In the genomic region with DNA sequence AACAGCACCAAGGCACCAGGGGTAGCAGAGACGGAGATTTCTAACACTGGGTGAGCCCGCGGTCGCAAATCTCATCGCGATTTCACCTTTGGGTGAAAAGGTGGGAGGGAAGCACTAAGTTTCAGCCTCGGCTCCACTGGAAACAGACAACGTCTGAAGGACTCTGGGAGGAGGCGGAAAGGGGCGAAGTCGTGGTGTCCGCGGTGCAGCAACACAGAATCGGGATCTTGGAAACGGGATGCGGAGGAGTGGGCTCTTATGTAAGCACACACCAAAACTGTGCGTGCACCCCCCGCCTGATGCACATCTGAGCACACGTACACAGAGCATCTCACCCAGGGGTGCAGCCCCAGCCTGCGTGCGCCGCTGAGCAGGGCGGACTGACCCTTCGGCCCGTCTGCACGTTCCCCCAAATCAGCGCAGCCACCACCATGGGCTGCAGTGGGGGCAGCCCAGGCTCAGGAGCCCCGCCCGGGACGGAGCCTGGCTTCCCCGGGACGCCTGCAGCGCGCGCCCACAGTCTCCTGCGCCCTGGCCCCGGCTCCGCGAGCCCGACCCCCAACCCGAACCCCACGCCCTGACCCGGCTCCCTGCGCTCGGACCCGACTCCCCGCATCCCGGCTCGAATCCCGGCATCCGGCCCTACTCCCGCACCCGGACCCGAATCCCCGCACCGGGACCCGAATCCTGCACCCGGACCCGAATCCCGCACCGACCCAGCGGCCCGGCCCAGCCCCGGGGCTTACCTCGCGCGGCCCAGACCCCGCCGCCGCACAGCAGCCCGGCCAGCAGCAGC, we compare ENCODE assay signal across 8 cellular contexts. TPM values are rescaled to one million over a fixed set of nuclear protein-coding genes. Genes with fewer than 3 reads are reported as not detected.
DNase-seq lines count a peak whose midpoint lies in the region; FAIRE-seq and TF ChIP-seq lines count a peak whose summit lies in the region.

No MANE protein-coding gene starts in this region.

- no peaks in the 10 kb centered on the region for H3K9me2 ChIP-seq in GM23248 (ENCODE audit: insufficient read depth)

- in situ Hi-C loops in GM23248 (cut with MboI) (no loop called here), brain microvascular endothelial cell (cut with HindIII; ENCODE audit: low pct_ligation_motif_present, low sequenced_read_pairs) (no loop called here)

- peak; percentile 60 for DNase-seq in GM23248
- DNase-seq in RCC 7860 (ENCODE audit: low spot score), result peak; percentile 13
- DNase-seq in brain microvascular endothelial cell, result no peak
- DNase-seq in kidney epithelial cell (ENCODE audit: low read depth), result no peak
- peak; percentile 22 to 26 for DNase-seq in stimulated activated CD4-positive, alpha-beta T cell treated with anti-CD3 and anti-CD28 coated beads, Interleukin-2, amount 100 ng/mL, for 48 hours
- DNase-seq in ureter (ENCODE audit: low spot score), result no peak
- DNase-seq in NCI-H2196 (lab: John Stamatoyannopoulos, UW; ENCODE audit: unreplicated experiment), result no peak

- 1 to 2% methylated on average over 46 to 58 of the region's 71 CpGs for WGBS in GM23248 (ENCODE audit: low coverage in 1 of 2, low lambda C conversion rate in 2 of 2, missing lambda C conversion rate in 2 of 2), 2 experiments

- H3K9me3 ChIP-seq in BLaER1, result peaks cover 4% of the 10 kb centered on the region
- no peaks in the 10 kb centered on the region for H3K9me3 ChIP-seq in GM23248 (ENCODE audit: low read depth)

- peaks cover 40% of the 10 kb centered on the region for H4K20me1 ChIP-seq in BLaER1
- 0 out of 2 replicates have a peak, but pooled peaks cover 14% of the 10 kb centered on the region for H4K20me1 ChIP-seq in GM23248 (ENCODE audit: insufficient read depth)

- TF ChIP-seq CTCF in brain microvascular endothelial cell (IDR thresholded peaks at IDR 0.05; ENCODE audit: low read depth, low read length, missing control alignments) (no peak), kidney epithelial cell (IDR thresholded peaks at IDR 0.05; ENCODE audit: insufficient read depth, low read length, poor library complexity, severe bottlenecking) (no peak)

- peak overlapping the region; percentile 93 for H3K9ac ChIP-seq in BLaER1
- peak overlapping the region; percentile 83 for H3K9ac ChIP-seq in GM23248

- H3K4me3 ChIP-seq in BLaER1, result peak overlapping the region; percentile 99
- H3K4me3 ChIP-seq in GM23248, result peak overlapping the region; percentile 89
- H3K4me3 ChIP-seq in brain microvascular endothelial cell (ENCODE audit: low read depth, low read length), result peak overlapping the region; percentile 89
- peak overlapping the region; percentile 93 for H3K4me3 ChIP-seq in kidney epithelial cell (ENCODE audit: low read depth, low read length)

- FAIRE-seq in RCC 7860 (lab: Jason Lieb, UNC), result no peak

- peaks cover 48% of the 10 kb centered on the region for H3K79me2 ChIP-seq in GM23248 (ENCODE audit: insufficient read depth)

- peak overlapping the region; percentile 93 for H3K27ac ChIP-seq in BLaER1
- no peak overlapping the region for H3K27ac ChIP-seq in GM23248
- H3K27ac ChIP-seq in brain microvascular endothelial cell, result no peak overlapping the region

- peak overlapping the region; percentile 66 for H2AFZ ChIP-seq in GM23248

- H3K4me2 ChIP-seq in BLaER1 (peak overlapping the region; percentile 91), GM23248 (ENCODE audit: unreplicated experiment) (peak overlapping the region; percentile 93)

- H3F3A ChIP-seq in GM23248 (ENCODE audit: insufficient read depth), result peaks cover 35% of the 10 kb centered on the region

- H3K27me3 ChIP-seq in BLaER1 (no peaks in the 10 kb centered on the region), GM23248 (replicated peaks; ENCODE audit: insufficient read depth) (no peaks in the 10 kb centered on the region), brain microvascular endothelial cell (replicated peaks) (no peaks in the 10 kb centered on the region), kidney epithelial cell (ENCODE audit: control insufficient read depth, insufficient read depth, low read length) (no peaks in the 10 kb centered on the region)

- peaks cover 9% of the 10 kb centered on the region for H3K36me3 ChIP-seq in BLaER1
- no peaks in the 10 kb centered on the region for H3K36me3 ChIP-seq in GM23248 (ENCODE audit: low read depth)
- H3K36me3 ChIP-seq in brain microvascular endothelial cell (replicated peaks), result no peaks in the 10 kb centered on the region
- H3K36me3 ChIP-seq in kidney epithelial cell (ENCODE audit: control insufficient read depth, insufficient read depth, low read length), result no peaks in the 10 kb centered on the region

- H3K4me1 ChIP-seq in BLaER1 (peaks cover 43% of the 10 kb centered on the region), GM23248 (ENCODE audit: insufficient read depth) (peaks cover 40% of the 10 kb centered on the region)

RNA-seq across cellular contexts. Expression of gene CLSTN1, which starts 0.7 kb away (rescaled TPM):
- 67.8 and 72.6 TPM in 2 replicates for total RNA-seq in GM23248 (2014; rRNA removed; shearing (Covaris generic))
- polyA plus RNA-seq in GM23248 (2016; fragmentation: Nextera tagmentation; extraction: Ambion mirVana), result 56.8 and 59.7 TPM in 2 replicates
- total RNA-seq in kidney epithelial cell (115 TPM in 2 replicates), ureter (75.0 TPM)

Comparison
In these comparisons a context has a peak if more than half of its experiments do, and no peak if none do; other contexts are left out.
1. DNase-seq: peak in GM23248 (single experiment), RCC 7860 (single experiment) and stimulated activated CD4-positive, alpha-beta T cell treated with anti-CD3 and anti-CD28 coated beads, Interleukin-2, amount 100 ng/mL, for 48 hours (2 of 2); none in brain microvascular endothelial cell (single experiment), kidney epithelial cell (single experiment), ureter (single experiment) and NCI-H2196 (single experiment).
2. Peak in every context shown above with its lines, with median percentiles within 50 percentile points of each other: H3K4me3 ChIP-seq.